In the genomic region with DNA sequence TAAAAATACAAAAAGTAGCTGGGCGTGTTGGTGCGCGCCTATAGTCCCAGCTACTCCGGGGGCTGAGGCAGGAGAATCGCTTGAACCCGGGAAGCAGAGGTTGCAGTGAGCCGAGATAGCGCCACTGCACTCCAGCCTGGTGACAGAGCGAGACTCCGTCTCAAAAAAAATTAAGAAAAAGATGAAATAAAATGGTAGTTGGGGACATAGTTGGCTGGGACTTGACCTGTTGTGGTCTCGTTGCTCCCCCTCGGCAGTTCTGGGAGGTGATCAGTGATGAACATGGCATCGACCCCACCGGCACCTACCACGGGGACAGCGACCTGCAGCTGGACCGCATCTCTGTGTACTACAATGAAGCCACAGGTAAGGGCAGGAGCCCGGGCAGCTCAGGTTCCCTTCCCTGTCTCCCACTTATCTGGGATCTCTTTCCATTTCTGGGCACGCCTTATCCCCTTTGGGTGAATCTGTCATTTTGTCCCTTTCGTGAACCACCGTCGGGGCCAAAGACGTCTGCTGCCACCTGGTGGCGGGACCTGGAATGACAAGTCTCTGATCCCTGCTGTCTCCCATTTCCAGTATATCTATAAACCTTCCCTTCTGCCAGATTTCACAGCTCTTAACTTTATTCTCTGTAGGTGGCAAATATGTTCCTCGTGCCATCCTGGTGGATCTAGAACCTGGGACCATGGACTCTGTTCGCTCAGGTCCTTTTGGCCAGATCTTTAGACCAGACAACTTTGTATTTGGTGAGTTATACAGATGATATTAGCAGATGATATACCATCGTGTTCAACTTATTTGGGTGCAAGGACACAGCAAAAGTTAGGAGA, we compare ENCODE assay signal across 8 cellular contexts. TPM values are rescaled to one million over a fixed set of nuclear protein-coding genes. Genes with fewer than 3 reads are reported as not detected.
DNase-seq lines count a peak whose midpoint lies in the region; ATAC-seq and TF ChIP-seq lines count a peak whose summit lies in the region.

No MANE protein-coding gene starts in this region.

- no peaks in the 10 kb centered on the region for H3K27me3 ChIP-seq in foreskin keratinocyte
- no peaks in the 10 kb centered on the region for H3K27me3 ChIP-seq in neural progenitor cell

- H4K20me1 ChIP-seq in neural progenitor cell (ENCODE audit: low read depth): peaks cover 60% of the 10 kb centered on the region

- ATAC-seq in foreskin keratinocyte (no peak), HG03469 (IDR thresholded peaks at IDR 0.05; ENCODE audit: unreplicated experiment) (no peak)

- H3K9me3 Mint-ChIP-seq in neural progenitor cell: peaks cover 2% of the 10 kb centered on the region

- H3K27ac Mint-ChIP-seq in neural progenitor cell: peak overlapping the region; percentile 90

- no peaks in the 10 kb centered on the region for H3K9me3 ChIP-seq in neural progenitor cell (ENCODE audit: low read depth)

- peaks cover 94% of the 10 kb centered on the region for H3F3A ChIP-seq in neural progenitor cell (ENCODE audit: low read depth)

- peaks cover 31% of the 10 kb centered on the region for H3K36me3 Mint-ChIP-seq in neural progenitor cell

- peak overlapping the region; percentile 90 for H3K4me2 ChIP-seq in neural progenitor cell

- TF ChIP-seq CTCF in foreskin keratinocyte (conservative IDR thresholded peaks at IDR 0.05) (peak; percentile 96), neural progenitor cell (IDR thresholded peaks at IDR 0.05) (peak; percentile 99)

- no peaks in the 10 kb centered on the region for H3K4me1 ChIP-seq in foreskin keratinocyte
- H3K4me1 ChIP-seq in neural progenitor cell: peaks cover 12% of the 10 kb centered on the region

- peak overlapping the region; percentile 98 for H3K4me3 Mint-ChIP-seq in neural progenitor cell

- peak; percentile 54 for DNase-seq in DMS79 treated with DMSO at 0.1 percent for 48 hours (lab: John Stamatoyannopoulos, UW)
- peak; percentile 78 for DNase-seq in Kasumi-1 (lab: John Stamatoyannopoulos, UW)
- DNase-seq in activated gamma-delta T cell treated with anti-CD3 and anti-CD28 coated beads, Interleukin-2, amount 50 U/mL, for 16 hours (ENCODE audit: low read depth): peak; percentile 84
- DNase-seq in foreskin keratinocyte: no peak
- peak; percentile 76 for DNase-seq in neural progenitor cell (ENCODE audit: low spot score)
- peak; percentile 95 for DNase-seq in superior temporal gyrus (ENCODE audit: extremely low spot score)

- H3K27ac ChIP-seq in foreskin keratinocyte (peak overlapping the region; percentile 84), neural progenitor cell (no peak overlapping the region)

- H2AFZ ChIP-seq in neural progenitor cell (replicated peaks): no peak overlapping the region

- H3K36me3 ChIP-seq in neural progenitor cell: peaks cover 4% of the 10 kb centered on the region

- peak overlapping the region; percentile 85 for H3K4me3 ChIP-seq in neural progenitor cell

- H3K4me1 Mint-ChIP-seq in neural progenitor cell: peaks cover 49% of the 10 kb centered on the region

- 0 out of 2 replicates have a peak, but pooled peaks have one; percentile 23 for TF ChIP-seq POLR2A in Raji (IDR thresholded peaks at IDR 0.05; ENCODE audit: insufficient read depth, low read depth, low read length)

- H3K9ac ChIP-seq in neural progenitor cell: peak overlapping the region; percentile 14

- H3K79me2 ChIP-seq in neural progenitor cell (ENCODE audit: low read depth): peaks cover 72% of the 10 kb centered on the region

- peaks cover 13% of the 10 kb centered on the region for H3K27me3 Mint-ChIP-seq in neural progenitor cell (ENCODE audit: insufficient read depth, low read depth)

RNA-seq across cellular contexts. Expression of gene TUBB, which starts 2.3 kb away (rescaled TPM):
- 1,201 and 1,290 TPM in 2 replicates for total RNA-seq in foreskin keratinocyte
- 1,224 and 1,454 TPM in 2 replicates for polyA plus RNA-seq in foreskin keratinocyte
- 1,479 and 2,270 TPM in 2 replicates for total RNA-seq in neural progenitor cell (ENCODE audit: low replicate concordance)

RNA-seq across cellular contexts. Expression of gene MDC1, which starts 5.4 kb away (rescaled TPM):
- 24.8 and 27.4 TPM in 2 replicates for total RNA-seq in foreskin keratinocyte
- 13.9 and 15.8 TPM in 2 replicates for polyA plus RNA-seq in foreskin keratinocyte
- 22.6 and 29.5 TPM in 2 replicates for total RNA-seq in neural progenitor cell (ENCODE audit: low replicate concordance)

RNA-seq across cellular contexts. Expression of gene FLOT1, which starts 20.0 kb away (rescaled TPM):
- total RNA-seq in foreskin keratinocyte: 50.0 and 62.6 TPM in 2 replicates
- 57.4 and 72.2 TPM in 2 replicates for polyA plus RNA-seq in foreskin keratinocyte
- 80.3 and 96.9 TPM in 2 replicates for total RNA-seq in neural progenitor cell (ENCODE audit: low replicate concordance)

RNA-seq across cellular contexts. Expression of gene IER3, which starts 21.9 kb away (rescaled TPM):
- total RNA-seq in foreskin keratinocyte (279 and 373 TPM in 2 replicates), neural progenitor cell (ENCODE audit: low replicate concordance) (2.0 and 7.1 TPM in 2 replicates)
- polyA plus RNA-seq in foreskin keratinocyte: 343 and 439 TPM in 2 replicates

RNA-seq across cellular contexts. Expression of gene NRM, which starts 31.7 kb away (rescaled TPM):
- total RNA-seq in foreskin keratinocyte (24.5 and 26.3 TPM in 2 replicates), neural progenitor cell (ENCODE audit: low replicate concordance) (12.4 and 38.3 TPM in 2 replicates)
- 41.6 and 45.7 TPM in 2 replicates for polyA plus RNA-seq in foreskin keratinocyte

Comparison
In these comparisons a context has a peak if more than half of its experiments do, and no peak if none do; other contexts are left out.
1. DNase-seq: peak in DMS79 treated with DMSO at 0.1 percent for 48 hours (single experiment), Kasumi-1 (2 of 2), activated gamma-delta T cell treated with anti-CD3 and anti-CD28 coated beads, Interleukin-2, amount 50 U/mL, for 16 hours (single experiment), neural progenitor cell (single experiment) and superior temporal gyrus (single experiment); none in foreskin keratinocyte (0 of 2).